In the genomic region with DNA sequence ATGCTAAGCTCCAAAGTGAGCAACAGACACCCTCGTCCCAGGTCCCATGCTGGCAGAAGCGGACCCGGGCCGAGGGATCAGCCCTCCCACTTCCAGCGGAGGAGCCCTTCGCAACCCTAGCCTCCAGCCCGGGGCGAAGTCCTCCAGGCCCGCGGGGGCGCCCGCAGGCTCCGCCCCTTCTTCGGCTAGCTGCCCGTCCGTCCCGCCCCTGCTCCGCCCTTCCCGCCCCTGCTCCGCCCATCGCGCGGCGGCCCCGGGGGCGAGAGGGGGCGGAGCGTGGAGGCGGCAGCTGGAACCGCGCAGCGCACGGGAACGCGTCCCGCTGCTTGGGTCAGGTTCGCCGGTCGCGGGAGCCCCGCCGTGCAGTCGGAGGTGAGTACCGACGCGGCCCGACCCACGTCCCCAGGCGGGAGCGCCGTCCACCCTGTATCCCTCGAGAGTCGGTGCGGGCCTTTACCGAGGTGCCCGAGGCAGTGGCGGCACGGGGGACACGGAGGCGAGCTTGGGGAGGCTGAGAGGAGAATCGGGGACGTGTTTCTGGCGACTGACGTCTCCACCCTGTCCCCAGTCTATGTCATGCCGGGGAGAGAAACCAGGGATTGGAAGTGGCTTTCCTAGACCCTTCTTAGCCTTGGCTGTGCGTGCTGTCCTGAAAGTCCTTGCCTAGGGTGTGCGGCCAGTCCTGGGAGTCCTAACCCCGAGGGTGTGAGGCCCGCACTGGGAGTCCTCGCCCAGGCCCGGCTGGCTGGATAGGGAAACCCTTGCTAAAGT, we compare ENCODE assay signal across 1 cellular context.
A peak's percentile ranks its signal among the peaks of the same experiment; 100 is the strongest.
TF ChIP-seq lines count a peak whose summit lies in the region.

A gene (plus strand): TSS at position 280 of the 771 bp plus-strand sequence. CDS start 20,864 bp downstream, outside the sequence.

TF ChIP-seq in K562, 482 proteins besides CTCF, POLR2A, EP300 and RAD21 (continued from another document and continues in another):
- TF ChIP-seq SLC30A9 (CRISPR knock-in tag; IDR thresholded peaks at IDR 0.05) (no peak), E2F3 (CRISPR knock-in tag; IDR thresholded peaks at IDR 0.05) (no peak), PHF21A (IDR thresholded peaks at IDR 0.05; ENCODE audit: borderline replicate concordance, low read depth) (no peak), KDM4B (IDR thresholded peaks at IDR 0.05; ENCODE audit: borderline replicate concordance in 2 of 2, low read depth in 1 of 2) (no peak), NR2F6 (CRISPR knock-in tag; IDR thresholded peaks at IDR 0.05) (no peak), BRCA1 (IDR thresholded peaks at IDR 0.05) (no peak), BRCA1 (CRISPR knock-in tag; IDR thresholded peaks at IDR 0.05) (no peak), NR2C2 (CRISPR knock-in tag; IDR thresholded peaks at IDR 0.05) (no peak), NR2C2 (tag; IDR thresholded peaks at IDR 0.05) (no peak), NBN (IDR thresholded peaks at IDR 0.05; ENCODE audit: low read depth) (no peak), POLR2AphosphoS2 (IDR thresholded peaks at IDR 0.05; ENCODE audit: low read length) (no peak), ZC3H8 (IDR thresholded peaks at IDR 0.05) (no peak), ZNF644 (tag; IDR thresholded peaks at IDR 0.05; ENCODE audit: low read depth) (no peak), ELF2 (CRISPR knock-in tag; IDR thresholded peaks at IDR 0.05) (no peak), SMC3 (conservative IDR thresholded peaks at IDR 0.05; ENCODE audit: insufficient read depth, low read depth, low read length) (no peak), ZNF785 (CRISPR knock-in tag; IDR thresholded peaks at IDR 0.05) (no peak), CEBPG (CRISPR knock-in tag; IDR thresholded peaks at IDR 0.05) (no peak), CEBPG (tag; conservative IDR thresholded peaks at IDR 0.05 in 1 of 2, IDR thresholded peaks at IDR 0.05 in 1 of 2) (no peak), ZKSCAN1 (IDR thresholded peaks at IDR 0.05; ENCODE audit: low read depth, low read length) (no peak), CAMTA2 (CRISPR knock-in tag; conservative IDR thresholded peaks at IDR 0.05) (no peak), ZNF24 (IDR thresholded peaks at IDR 0.05) (no peak), NFIC (IDR thresholded peaks at IDR 0.05) (no peak), SNRNP70 (optimal IDR thresholded peaks at IDR 0.05; ENCODE audit: low read depth, low read length) (no peak), SAFB (IDR thresholded peaks at IDR 0.05; ENCODE audit: borderline replicate concordance, low read depth, low read length) (0 out of 2 replicates have a peak, but pooled peaks have one; percentile 45), CBFA2T2 (conservative IDR thresholded peaks at IDR 0.05) (no peak), MIER1 (IDR thresholded peaks at IDR 0.05; ENCODE audit: low read depth) (no peak), RFX5 (IDR thresholded peaks at IDR 0.05; ENCODE audit: low read depth, low read length) (no peak), NRF1 (conservative IDR thresholded peaks at IDR 0.05 in 1 of 2, IDR thresholded peaks at IDR 0.05 in 1 of 2) (peak; percentile 79 to 80), ZNF584 (CRISPR knock-in tag; IDR thresholded peaks at IDR 0.05; ENCODE audit: low read depth) (no peak), RBFOX2 (IDR thresholded peaks at IDR 0.05; ENCODE audit: low read depth, low read length) (peak; percentile 77)
- TF ChIP-seq, protein P1, sequence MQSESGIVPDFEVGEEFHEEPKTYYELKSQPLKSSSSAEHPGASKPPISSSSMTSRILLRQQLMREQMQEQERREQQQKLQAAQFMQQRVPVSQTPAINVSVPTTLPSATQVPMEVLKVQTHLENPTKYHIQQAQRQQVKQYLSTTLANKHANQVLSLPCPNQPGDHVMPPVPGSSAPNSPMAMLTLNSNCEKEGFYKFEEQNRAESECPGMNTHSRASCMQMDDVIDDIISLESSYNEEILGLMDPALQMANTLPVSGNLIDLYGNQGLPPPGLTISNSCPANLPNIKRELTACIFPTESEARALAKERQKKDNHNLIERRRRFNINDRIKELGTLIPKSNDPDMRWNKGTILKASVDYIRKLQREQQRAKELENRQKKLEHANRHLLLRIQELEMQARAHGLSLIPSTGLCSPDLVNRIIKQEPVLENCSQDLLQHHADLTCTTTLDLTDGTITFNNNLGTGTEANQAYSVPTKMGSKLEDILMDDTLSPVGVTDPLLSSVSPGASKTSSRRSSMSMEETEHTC (IDR thresholded peaks at IDR 0.05), result no peak
- TF ChIP-seq, protein P2, sequence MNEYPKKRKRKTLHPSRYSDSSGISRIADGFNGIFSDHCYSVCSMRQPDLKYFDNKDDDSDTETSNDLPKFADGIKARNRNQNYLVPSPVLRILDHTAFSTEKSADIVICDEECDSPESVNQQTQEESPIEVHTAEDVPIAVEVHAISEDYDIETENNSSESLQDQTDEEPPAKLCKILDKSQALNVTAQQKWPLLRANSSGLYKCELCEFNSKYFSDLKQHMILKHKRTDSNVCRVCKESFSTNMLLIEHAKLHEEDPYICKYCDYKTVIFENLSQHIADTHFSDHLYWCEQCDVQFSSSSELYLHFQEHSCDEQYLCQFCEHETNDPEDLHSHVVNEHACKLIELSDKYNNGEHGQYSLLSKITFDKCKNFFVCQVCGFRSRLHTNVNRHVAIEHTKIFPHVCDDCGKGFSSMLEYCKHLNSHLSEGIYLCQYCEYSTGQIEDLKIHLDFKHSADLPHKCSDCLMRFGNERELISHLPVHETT (CRISPR knock-in tag; conservative IDR thresholded peaks at IDR 0.05 in 1 of 2, IDR thresholded peaks at IDR 0.05 in 1 of 2), result peak in 1 of 2 experiments; percentile 88; a peak in 2 of 4 replicates
- TF ChIP-seq, protein P3, sequence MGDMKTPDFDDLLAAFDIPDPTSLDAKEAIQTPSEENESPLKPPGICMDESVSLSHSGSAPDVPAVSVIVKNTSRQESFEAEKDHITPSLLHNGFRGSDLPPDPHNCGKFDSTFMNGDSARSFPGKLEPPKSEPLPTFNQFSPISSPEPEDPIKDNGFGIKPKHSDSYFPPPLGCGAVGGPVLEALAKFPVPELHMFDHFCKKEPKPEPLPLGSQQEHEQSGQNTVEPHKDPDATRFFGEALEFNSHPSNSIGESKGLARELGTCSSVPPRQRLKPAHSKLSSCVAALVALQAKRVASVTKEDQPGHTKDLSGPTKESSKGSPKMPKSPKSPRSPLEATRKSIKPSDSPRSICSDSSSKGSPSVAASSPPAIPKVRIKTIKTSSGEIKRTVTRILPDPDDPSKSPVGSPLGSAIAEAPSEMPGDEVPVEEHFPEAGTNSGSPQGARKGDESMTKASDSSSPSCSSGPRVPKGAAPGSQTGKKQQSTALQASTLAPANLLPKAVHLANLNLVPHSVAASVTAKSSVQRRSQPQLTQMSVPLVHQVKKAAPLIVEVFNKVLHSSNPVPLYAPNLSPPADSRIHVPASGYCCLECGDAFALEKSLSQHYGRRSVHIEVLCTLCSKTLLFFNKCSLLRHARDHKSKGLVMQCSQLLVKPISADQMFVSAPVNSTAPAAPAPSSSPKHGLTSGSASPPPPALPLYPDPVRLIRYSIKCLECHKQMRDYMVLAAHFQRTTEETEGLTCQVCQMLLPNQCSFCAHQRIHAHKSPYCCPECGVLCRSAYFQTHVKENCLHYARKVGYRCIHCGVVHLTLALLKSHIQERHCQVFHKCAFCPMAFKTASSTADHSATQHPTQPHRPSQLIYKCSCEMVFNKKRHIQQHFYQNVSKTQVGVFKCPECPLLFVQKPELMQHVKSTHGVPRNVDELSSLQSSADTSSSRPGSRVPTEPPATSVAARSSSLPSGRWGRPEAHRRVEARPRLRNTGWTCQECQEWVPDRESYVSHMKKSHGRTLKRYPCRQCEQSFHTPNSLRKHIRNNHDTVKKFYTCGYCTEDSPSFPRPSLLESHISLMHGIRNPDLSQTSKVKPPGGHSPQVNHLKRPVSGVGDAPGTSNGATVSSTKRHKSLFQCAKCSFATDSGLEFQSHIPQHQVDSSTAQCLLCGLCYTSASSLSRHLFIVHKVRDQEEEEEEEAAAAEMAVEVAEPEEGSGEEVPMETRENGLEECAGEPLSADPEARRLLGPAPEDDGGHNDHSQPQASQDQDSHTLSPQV (IDR thresholded peaks at IDR 0.05), result no peak
- TF ChIP-seq, protein P4, sequence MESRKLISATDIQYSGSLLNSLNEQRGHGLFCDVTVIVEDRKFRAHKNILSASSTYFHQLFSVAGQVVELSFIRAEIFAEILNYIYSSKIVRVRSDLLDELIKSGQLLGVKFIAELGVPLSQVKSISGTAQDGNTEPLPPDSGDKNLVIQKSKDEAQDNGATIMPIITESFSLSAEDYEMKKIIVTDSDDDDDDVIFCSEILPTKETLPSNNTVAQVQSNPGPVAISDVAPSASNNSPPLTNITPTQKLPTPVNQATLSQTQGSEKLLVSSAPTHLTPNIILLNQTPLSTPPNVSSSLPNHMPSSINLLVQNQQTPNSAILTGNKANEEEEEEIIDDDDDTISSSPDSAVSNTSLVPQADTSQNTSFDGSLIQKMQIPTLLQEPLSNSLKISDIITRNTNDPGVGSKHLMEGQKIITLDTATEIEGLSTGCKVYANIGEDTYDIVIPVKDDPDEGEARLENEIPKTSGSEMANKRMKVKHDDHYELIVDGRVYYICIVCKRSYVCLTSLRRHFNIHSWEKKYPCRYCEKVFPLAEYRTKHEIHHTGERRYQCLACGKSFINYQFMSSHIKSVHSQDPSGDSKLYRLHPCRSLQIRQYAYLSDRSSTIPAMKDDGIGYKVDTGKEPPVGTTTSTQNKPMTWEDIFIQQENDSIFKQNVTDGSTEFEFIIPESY (CRISPR knock-in tag; IDR thresholded peaks at IDR 0.05), result no peak
- TF ChIP-seq, protein P5, sequence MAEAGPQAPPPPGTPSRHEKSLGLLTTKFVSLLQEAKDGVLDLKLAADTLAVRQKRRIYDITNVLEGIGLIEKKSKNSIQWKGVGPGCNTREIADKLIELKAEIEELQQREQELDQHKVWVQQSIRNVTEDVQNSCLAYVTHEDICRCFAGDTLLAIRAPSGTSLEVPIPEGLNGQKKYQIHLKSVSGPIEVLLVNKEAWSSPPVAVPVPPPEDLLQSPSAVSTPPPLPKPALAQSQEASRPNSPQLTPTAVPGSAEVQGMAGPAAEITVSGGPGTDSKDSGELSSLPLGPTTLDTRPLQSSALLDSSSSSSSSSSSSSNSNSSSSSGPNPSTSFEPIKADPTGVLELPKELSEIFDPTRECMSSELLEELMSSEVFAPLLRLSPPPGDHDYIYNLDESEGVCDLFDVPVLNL (CRISPR knock-in tag; IDR thresholded peaks at IDR 0.05; ENCODE audit: low read depth), result no peak
- TF ChIP-seq, protein P6, sequence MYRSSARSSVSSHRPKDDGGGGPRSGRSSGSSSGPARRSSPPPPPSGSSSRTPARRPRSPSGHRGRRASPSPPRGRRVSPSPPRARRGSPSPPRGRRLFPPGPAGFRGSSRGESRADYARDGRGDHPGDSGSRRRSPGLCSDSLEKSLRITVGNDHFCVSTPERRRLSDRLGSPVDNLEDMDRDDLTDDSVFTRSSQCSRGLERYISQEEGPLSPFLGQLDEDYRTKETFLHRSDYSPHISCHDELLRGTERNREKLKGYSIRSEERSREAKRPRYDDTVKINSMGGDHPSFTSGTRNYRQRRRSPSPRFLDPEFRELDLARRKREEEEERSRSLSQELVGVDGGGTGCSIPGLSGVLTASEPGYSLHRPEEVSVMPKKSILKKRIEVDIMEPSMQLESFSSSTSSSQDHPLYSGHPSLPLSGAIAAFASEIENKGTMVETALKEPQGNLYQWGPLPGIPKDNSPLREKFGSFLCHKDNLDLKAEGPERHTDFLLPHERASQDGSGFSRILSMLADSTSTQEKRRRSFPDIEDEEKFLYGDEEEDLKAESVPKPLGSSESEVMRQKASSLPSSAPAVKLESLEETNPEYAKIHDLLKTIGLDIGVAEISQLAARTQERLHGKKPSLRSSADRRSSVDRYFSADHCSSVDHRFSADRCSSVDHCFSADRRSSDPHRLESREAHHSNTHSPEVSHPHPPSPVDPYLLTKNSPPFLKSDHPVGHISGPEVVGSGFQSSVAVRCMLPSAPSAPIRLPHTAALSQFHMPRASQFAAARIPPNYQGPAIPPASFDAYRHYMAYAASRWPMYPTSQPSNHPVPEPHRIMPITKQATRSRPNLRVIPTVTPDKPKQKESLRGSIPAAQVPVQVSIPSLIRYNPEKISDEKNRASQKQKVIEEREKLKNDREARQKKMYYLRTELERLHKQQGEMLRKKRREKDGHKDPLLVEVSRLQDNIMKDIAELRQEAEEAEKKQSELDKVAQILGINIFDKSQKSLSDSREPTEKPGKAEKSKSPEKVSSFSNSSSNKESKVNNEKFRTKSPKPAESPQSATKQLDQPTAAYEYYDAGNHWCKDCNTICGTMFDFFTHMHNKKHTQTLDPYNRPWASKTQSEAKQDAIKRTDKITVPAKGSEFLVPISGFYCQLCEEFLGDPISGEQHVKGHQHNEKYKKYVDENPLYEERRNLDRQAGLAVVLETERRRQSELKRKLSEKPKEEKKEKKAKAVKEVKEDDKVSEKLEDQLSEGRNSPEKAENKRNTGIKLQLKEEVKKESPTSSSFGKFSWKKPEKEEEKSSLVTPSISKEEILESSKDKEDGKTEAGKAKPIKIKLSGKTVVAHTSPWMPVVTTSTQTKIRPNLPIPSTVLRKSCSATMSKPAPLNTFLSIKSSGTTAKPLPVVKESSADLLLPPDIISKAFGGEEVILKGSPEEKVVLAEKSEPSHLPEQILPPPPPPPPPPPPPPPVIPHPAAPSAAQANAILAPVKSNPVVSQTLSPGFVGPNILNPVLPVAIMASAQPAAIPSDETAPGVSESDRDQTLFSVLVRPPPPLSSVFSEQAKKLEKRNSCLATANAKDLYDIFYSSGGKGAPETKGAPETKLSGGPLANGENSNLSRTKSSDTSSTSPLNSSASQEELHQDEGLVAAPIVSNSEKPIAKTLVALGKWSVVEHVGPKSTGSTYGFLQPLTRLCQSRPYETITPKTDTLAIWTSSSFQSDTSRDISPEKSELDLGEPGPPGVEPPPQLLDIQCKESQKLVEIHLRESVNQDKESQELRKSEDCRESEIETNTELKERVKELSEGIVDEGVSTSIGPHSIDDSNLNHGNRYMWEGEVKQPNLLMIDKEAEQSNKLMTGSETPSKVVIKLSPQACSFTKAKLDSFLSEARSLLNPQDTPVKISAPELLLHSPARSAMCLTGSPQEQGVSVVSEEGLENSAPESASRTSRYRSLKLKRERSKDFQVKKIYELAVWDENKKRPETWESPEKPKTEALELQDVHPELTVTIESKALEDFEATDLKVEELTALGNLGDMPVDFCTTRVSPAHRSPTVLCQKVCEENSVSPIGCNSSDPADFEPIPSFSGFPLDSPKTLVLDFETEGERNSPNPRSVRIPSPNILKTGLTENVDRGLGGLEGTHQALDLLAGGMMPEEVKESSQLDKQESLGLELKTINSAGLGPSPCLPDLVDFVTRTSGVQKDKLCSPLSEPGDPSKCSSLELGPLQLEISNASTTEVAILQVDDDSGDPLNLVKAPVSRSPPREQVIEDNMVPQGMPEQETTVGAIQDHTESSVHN (IDR thresholded peaks at IDR 0.05; ENCODE audit: borderline replicate concordance in 1 of 2, low read depth in 1 of 2), result no peak
- TF ChIP-seq, protein P7, sequence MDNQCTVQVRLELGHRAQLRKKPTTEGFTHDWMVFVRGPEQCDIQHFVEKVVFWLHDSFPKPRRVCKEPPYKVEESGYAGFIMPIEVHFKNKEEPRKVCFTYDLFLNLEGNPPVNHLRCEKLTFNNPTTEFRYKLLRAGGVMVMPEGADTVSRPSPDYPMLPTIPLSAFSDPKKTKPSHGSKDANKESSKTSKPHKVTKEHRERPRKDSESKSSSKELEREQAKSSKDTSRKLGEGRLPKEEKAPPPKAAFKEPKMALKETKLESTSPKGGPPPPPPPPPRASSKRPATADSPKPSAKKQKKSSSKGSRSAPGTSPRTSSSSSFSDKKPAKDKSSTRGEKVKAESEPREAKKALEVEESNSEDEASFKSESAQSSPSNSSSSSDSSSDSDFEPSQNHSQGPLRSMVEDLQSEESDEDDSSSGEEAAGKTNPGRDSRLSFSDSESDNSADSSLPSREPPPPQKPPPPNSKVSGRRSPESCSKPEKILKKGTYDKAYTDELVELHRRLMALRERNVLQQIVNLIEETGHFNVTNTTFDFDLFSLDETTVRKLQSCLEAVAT (IDR thresholded peaks at IDR 0.05), result no peak
